Comparison of ENCODE assay signal across 19 cellular contexts in the genomic region with DNA sequence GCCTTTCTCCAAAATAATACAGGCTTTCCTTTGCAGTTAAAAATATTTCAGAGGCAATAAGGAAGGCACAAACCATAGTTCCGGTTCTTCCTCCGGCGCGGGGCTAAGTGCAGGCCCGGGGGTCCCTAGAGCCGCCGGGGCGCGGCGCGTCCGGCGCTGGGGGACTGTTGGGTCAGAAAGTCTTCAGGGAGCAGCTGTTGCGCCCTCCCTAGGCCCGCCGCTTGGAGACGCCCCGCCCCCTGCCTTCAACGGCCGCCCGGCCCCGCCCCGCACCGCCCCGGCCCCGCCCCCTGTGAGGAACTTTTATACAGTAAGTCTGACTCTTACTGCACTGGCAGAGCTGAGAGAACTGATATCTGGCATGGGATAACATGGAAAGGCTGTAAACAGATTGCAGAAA.
"Had no signal": no experiment of that assay in that cellular context is flagged by ENCODE, and none has a peak within 500 bp of the region (broad histone marks: within the 10 kb centered on the region; RNA-seq: fewer than 3 reads in every experiment).

No MANE protein-coding gene starts in this region.

- H3K27ac Mint-ChIP-seq: activated naive CD4-positive, alpha-beta T cell treated with anti-CD3 and anti-CD28 coated beads, Interleukin-2, amount 10 ng/mL, durations not matched to agents 7 days and 5 days; dendritic cell treated with granulocyte-macrophage colony-stimulating factor and Interleukin-4, amounts not matched to agents 40 ng/mL and 50 ng/mL, for 4 days; naive thymus-derived CD8-positive, alpha-beta T cell had no signal

- H3K4me2 ChIP-seq: smooth muscle cell had no signal

- H3K9me3 Mint-ChIP-seq: activated naive CD4-positive, alpha-beta T cell treated with anti-CD3 and anti-CD28 coated beads, Interleukin-2, amount 10 ng/mL, durations not matched to agents 7 days and 5 days had no signal

- H3K27me3 Mint-ChIP-seq: activated naive CD4-positive, alpha-beta T cell treated with anti-CD3 and anti-CD28 coated beads, Interleukin-2, amount 10 ng/mL, durations not matched to agents 7 days and 5 days; dendritic cell treated with granulocyte-macrophage colony-stimulating factor and Interleukin-4, amounts not matched to agents 40 ng/mL and 50 ng/mL, for 4 days; naive thymus-derived CD8-positive, alpha-beta T cell had no signal

- H3K4me3 Mint-ChIP-seq: activated naive CD4-positive, alpha-beta T cell treated with anti-CD3 and anti-CD28 coated beads, Interleukin-2, amount 10 ng/mL, durations not matched to agents 7 days and 5 days; dendritic cell treated with granulocyte-macrophage colony-stimulating factor and Interleukin-4, amounts not matched to agents 40 ng/mL and 50 ng/mL, for 4 days; naive thymus-derived CD8-positive, alpha-beta T cell had no signal

- H3K36me3 Mint-ChIP-seq: activated naive CD4-positive, alpha-beta T cell treated with anti-CD3 and anti-CD28 coated beads, Interleukin-2, amount 10 ng/mL, durations not matched to agents 7 days and 5 days; naive thymus-derived CD8-positive, alpha-beta T cell had no signal

- H3K4me3 ChIP-seq: esophagus squamous epithelium, smooth muscle cell, tibial artery had no signal

- H3K36me3 ChIP-seq: esophagus squamous epithelium, neutrophil, tibial artery had no signal

- H3K4me1 Mint-ChIP-seq: activated naive CD4-positive, alpha-beta T cell treated with anti-CD3 and anti-CD28 coated beads, Interleukin-2, amount 10 ng/mL, durations not matched to agents 7 days and 5 days; naive thymus-derived CD8-positive, alpha-beta T cell had no signal

- DNase-seq: activated CD4-positive, alpha-beta T cell treated with anti-CD3 and anti-CD28 coated beads, Interleukin-2, amount 50 U/mL, for 1 hour; activated CD4-positive, CD25-positive, alpha-beta regulatory T cell treated with anti-CD3 and anti-CD28 coated beads, Interleukin-2, amount 50 U/mL, for 72 hours; activated effector memory CD4-positive, alpha-beta T cell treated with Interleukin-2 at 50 U/mL for 16 hours; activated naive CD4-positive, alpha-beta T cell treated with anti-CD3 and anti-CD28 coated beads, Interleukin-2, amount 10 ng/mL, durations not matched to agents 7 days and 5 days; activated T-cell treated with anti-CD3 and anti-CD28 coated beads, Interleukin-2, amount 50 U/mL, for 1 hour; amniotic stem cell; effector CD8-positive, alpha-beta T cell; esophagus squamous epithelium; mesendoderm; naive thymus-derived CD8-positive, alpha-beta T cell; stimulated activated CD4-positive, alpha-beta T cell treated with anti-CD3 and anti-CD28 coated beads, Interleukin-4, amount 100 ng/mL, for 1 hour; T1000; tibial artery had no signal

- H3K27ac ChIP-seq: esophagus squamous epithelium, neutrophil, parathyroid adenoma, tibial artery had no signal

- H2AFZ ChIP-seq: parathyroid adenoma had no signal

- H3K9me3 ChIP-seq: neutrophil, tibial artery had no signal

- H3K9ac ChIP-seq: parathyroid adenoma had no signal

- ATAC-seq: naive thymus-derived CD8-positive, alpha-beta T cell; sciatic nerve had no signal

- H3K79me2 ChIP-seq: parathyroid adenoma had no signal

- FAIRE-seq: urothelium cell line had no signal

- H3K27me3 ChIP-seq: esophagus squamous epithelium, neutrophil, tibial artery had no signal

- H3K4me1 ChIP-seq: parathyroid adenoma, tibial artery had no signal
